ENCODE assay signal across 16 cellular contexts in genomic region chr2:78304678-78305077, GRCh38.
"Had no signal": no experiment of that assay in that cellular context is flagged by ENCODE, and none has a peak within 500 bp of the region (broad histone marks: within the 10 kb centered on the region; RNA-seq: fewer than 3 reads in every experiment).

No MANE protein-coding gene starts in this region.

- H3K4me3 Mint-ChIP-seq: activated CD8-positive, alpha-beta memory T cell treated with anti-CD3 and anti-CD28 coated beads, Interleukin-2, amount 10 ng/mL, durations not matched to agents 7 days and 5 days; activated naive CD4-positive, alpha-beta T cell treated with anti-CD3 and anti-CD28 coated beads, Interleukin-2, amount 10 ng/mL, durations not matched to agents 7 days and 5 days; activated T-cell treated with anti-CD3 and anti-CD28 coated beads, Interleukin-2, amount 50 U/mL, for 24 hours; natural killer cell; T-cell had no signal

- H3K4me1 Mint-ChIP-seq: activated CD8-positive, alpha-beta memory T cell treated with anti-CD3 and anti-CD28 coated beads, Interleukin-2, amount 10 ng/mL, durations not matched to agents 7 days and 5 days; activated naive CD4-positive, alpha-beta T cell treated with anti-CD3 and anti-CD28 coated beads, Interleukin-2, amount 10 ng/mL, durations not matched to agents 7 days and 5 days; natural killer cell; T-cell had no signal

- H3K27ac ChIP-seq: left ventricle myocardium inferior, testis, upper lobe of left lung had no signal

- H3K4me3 ChIP-seq: left ventricle myocardium inferior, testis, upper lobe of left lung had no signal

- H3K36me3 Mint-ChIP-seq: activated CD8-positive, alpha-beta memory T cell treated with anti-CD3 and anti-CD28 coated beads, Interleukin-2, amount 10 ng/mL, durations not matched to agents 7 days and 5 days; activated naive CD4-positive, alpha-beta T cell treated with anti-CD3 and anti-CD28 coated beads, Interleukin-2, amount 10 ng/mL, durations not matched to agents 7 days and 5 days; natural killer cell; T-cell had no signal

- H3K27me3 ChIP-seq: testis, upper lobe of left lung had no signal

- H3K27me3 Mint-ChIP-seq: activated CD8-positive, alpha-beta memory T cell treated with anti-CD3 and anti-CD28 coated beads, Interleukin-2, amount 10 ng/mL, durations not matched to agents 7 days and 5 days; activated naive CD4-positive, alpha-beta T cell treated with anti-CD3 and anti-CD28 coated beads, Interleukin-2, amount 10 ng/mL, durations not matched to agents 7 days and 5 days; activated T-cell treated with anti-CD3 and anti-CD28 coated beads, Interleukin-2, amount 50 U/mL, for 24 hours; progenitor cell of endocrine pancreas; T-cell had no signal

- ATAC-seq: activated CD8-positive, alpha-beta memory T cell treated with anti-CD3 and anti-CD28 coated beads, Interleukin-2, amount 10 ng/mL, durations not matched to agents 7 days and 5 days; natural killer cell; right cardiac atrium; stimulated activated naive CD8-positive, alpha-beta T cell treated with anti-CD3 and anti-CD28 coated beads, Interleukin-15, Interleukin-2, amounts not matched to agents 100 U/mL and 50 U/mL, for 24 hours; T-cell had no signal

- H3K36me3 ChIP-seq: left ventricle myocardium inferior, upper lobe of left lung had no signal

- H3K27ac Mint-ChIP-seq: activated CD8-positive, alpha-beta memory T cell treated with anti-CD3 and anti-CD28 coated beads, Interleukin-2, amount 10 ng/mL, durations not matched to agents 7 days and 5 days; activated naive CD4-positive, alpha-beta T cell treated with anti-CD3 and anti-CD28 coated beads, Interleukin-2, amount 10 ng/mL, durations not matched to agents 7 days and 5 days; activated T-cell treated with anti-CD3 and anti-CD28 coated beads, Interleukin-2, amount 50 U/mL, for 24 hours; natural killer cell; progenitor cell of endocrine pancreas; T-cell had no signal

- H3K4me1 ChIP-seq: left ventricle myocardium inferior, testis, upper lobe of left lung had no signal

- DNase-seq: activated CD4-positive, CD25-positive, alpha-beta regulatory T cell treated with anti-CD3 and anti-CD28 coated beads, Interleukin-2, amount 50 U/mL, for 72 hours; activated CD8-positive, alpha-beta memory T cell treated with anti-CD3 and anti-CD28 coated beads, Interleukin-2, amount 10 ng/mL, durations not matched to agents 7 days and 5 days; activated naive CD4-positive, alpha-beta T cell treated with anti-CD3 and anti-CD28 coated beads, Interleukin-2, amount 10 ng/mL, durations not matched to agents 7 days and 5 days; activated T-cell treated with anti-CD3 and anti-CD28 coated beads, Interleukin-2, amount 50 U/mL, for 24 hours; kidney; left ventricle myocardium inferior; natural killer cell; occipital lobe; right cardiac atrium; small intestine; stimulated activated naive CD8-positive, alpha-beta T cell treated with anti-CD3 and anti-CD28 coated beads, Interleukin-15, Interleukin-2, amounts not matched to agents 100 U/mL and 50 U/mL, for 24 hours; T-cell; T-helper 9 cell; testis; upper lobe of left lung had no signal

- H3K9me3 ChIP-seq: left ventricle myocardium inferior, testis, upper lobe of left lung had no signal
